In the genomic region with DNA sequence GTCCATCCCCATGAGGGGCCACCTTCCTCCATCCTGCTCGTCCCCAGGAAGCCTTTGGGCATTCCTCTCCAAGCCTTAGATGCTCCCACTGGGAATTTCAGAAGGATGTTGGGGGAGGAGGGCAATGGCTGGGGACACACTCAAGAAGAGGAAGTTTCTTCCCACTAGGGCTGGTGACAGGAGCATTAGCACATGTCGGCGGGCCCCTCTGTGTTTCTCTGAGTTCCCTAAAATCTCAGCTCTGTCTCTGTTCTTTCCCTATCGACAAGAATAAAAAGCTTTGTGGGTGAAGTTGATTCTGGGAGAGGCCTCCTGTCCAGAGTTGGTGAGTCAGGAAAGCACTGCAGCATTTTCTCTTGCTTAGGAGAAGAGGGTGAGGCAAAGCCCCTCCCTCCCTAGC, we compare ENCODE assay signal across 2 cellular contexts.
TF ChIP-seq lines count a peak whose summit lies in the region.

No MANE protein-coding gene starts in this region.

TF ChIP-seq in IMR-90, 13 proteins besides CTCF, POLR2A, EP300 and RAD21 (continued from another document):
- TF ChIP-seq, protein P1, sequence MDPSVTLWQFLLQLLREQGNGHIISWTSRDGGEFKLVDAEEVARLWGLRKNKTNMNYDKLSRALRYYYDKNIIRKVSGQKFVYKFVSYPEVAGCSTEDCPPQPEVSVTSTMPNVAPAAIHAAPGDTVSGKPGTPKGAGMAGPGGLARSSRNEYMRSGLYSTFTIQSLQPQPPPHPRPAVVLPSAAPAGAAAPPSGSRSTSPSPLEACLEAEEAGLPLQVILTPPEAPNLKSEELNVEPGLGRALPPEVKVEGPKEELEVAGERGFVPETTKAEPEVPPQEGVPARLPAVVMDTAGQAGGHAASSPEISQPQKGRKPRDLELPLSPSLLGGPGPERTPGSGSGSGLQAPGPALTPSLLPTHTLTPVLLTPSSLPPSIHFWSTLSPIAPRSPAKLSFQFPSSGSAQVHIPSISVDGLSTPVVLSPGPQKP (IDR thresholded peaks at IDR 0.05; ENCODE audit: borderline replicate concordance, low read depth, low read length): no peak
- TF ChIP-seq CEBPB (IDR thresholded peaks at IDR 0.05; ENCODE audit: low read depth, low read length): no peak
- TF ChIP-seq MXI1 (IDR thresholded peaks at IDR 0.05; ENCODE audit: borderline replicate concordance, low read depth, low read length): no peak
- TF ChIP-seq BHLHE40 (IDR thresholded peaks at IDR 0.05; ENCODE audit: low read depth, low read length): no peak

TF ChIP-seq in WTC11, 78 proteins besides CTCF, POLR2A, EP300 and RAD21 (continued from another document):
- TF ChIP-seq ZNF281 (CRISPR knock-in tag; IDR thresholded peaks at IDR 0.05) (no peak), AFF4 (CRISPR knock-in tag; IDR thresholded peaks at IDR 0.05; ENCODE audit: borderline replicate concordance) (no peak), IRF1 (CRISPR knock-in tag; IDR thresholded peaks at IDR 0.05) (no peak), CREB1 (CRISPR knock-in tag; IDR thresholded peaks at IDR 0.05) (no peak), NR3C1 (CRISPR knock-in tag; conservative IDR thresholded peaks at IDR 0.05; ENCODE audit: low read depth) (no peak), ZNF219 (CRISPR knock-in tag; IDR thresholded peaks at IDR 0.05; ENCODE audit: borderline replicate concordance) (no peak), ZNF317 (CRISPR knock-in tag; IDR thresholded peaks at IDR 0.05; ENCODE audit: borderline replicate concordance, low read depth) (no peak), FOXP4 (CRISPR knock-in tag; IDR thresholded peaks at IDR 0.05) (no peak), SMAD4 (CRISPR knock-in tag; IDR thresholded peaks at IDR 0.05) (no peak), TP53 (CRISPR knock-in tag; IDR thresholded peaks at IDR 0.05) (no peak), USF1 (CRISPR knock-in tag; IDR thresholded peaks at IDR 0.05) (no peak), NFYB (CRISPR knock-in tag; conservative IDR thresholded peaks at IDR 0.05; ENCODE audit: low read depth) (no peak), ATF1 (CRISPR knock-in tag; IDR thresholded peaks at IDR 0.05) (no peak)
- TF ChIP-seq, protein P2, sequence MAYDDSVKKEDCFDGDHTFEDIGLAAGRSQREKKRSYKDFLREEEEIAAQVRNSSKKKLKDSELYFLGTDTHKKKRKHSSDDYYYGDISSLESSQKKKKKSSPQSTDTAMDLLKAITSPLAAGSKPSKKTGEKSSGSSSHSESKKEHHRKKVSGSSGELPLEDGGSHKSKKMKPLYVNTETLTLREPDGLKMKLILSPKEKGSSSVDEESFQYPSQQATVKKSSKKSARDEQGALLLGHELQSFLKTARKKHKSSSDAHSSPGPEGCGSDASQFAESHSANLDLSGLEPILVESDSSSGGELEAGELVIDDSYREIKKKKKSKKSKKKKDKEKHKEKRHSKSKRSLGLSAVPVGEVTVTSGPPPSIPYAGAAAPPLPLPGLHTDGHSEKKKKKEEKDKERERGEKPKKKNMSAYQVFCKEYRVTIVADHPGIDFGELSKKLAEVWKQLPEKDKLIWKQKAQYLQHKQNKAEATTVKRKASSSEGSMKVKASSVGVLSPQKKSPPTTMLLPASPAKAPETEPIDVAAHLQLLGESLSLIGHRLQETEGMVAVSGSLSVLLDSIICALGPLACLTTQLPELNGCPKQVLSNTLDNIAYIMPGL (CRISPR knock-in tag; IDR thresholded peaks at IDR 0.05): no peak
- TF ChIP-seq, protein P3, sequence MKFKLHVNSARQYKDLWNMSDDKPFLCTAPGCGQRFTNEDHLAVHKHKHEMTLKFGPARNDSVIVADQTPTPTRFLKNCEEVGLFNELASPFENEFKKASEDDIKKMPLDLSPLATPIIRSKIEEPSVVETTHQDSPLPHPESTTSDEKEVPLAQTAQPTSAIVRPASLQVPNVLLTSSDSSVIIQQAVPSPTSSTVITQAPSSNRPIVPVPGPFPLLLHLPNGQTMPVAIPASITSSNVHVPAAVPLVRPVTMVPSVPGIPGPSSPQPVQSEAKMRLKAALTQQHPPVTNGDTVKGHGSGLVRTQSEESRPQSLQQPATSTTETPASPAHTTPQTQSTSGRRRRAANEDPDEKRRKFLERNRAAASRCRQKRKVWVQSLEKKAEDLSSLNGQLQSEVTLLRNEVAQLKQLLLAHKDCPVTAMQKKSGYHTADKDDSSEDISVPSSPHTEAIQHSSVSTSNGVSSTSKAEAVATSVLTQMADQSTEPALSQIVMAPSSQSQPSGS (CRISPR knock-in tag; IDR thresholded peaks at IDR 0.05; ENCODE audit: borderline replicate concordance, low read depth): no peak
- TF ChIP-seq, protein P4, sequence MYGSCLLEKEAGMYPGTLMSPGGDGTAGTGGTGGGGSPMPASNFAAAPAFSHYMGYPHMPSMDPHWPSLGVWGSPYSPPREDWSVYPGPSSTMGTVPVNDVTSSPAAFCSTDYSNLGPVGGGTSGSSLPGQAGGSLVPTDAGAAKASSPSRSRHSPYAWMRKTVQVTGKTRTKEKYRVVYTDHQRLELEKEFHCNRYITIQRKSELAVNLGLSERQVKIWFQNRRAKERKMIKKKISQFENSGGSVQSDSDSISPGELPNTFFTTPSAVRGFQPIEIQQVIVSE (CRISPR knock-in tag; IDR thresholded peaks at IDR 0.05; ENCODE audit: borderline replicate concordance): no peak
- TF ChIP-seq, protein P5, sequence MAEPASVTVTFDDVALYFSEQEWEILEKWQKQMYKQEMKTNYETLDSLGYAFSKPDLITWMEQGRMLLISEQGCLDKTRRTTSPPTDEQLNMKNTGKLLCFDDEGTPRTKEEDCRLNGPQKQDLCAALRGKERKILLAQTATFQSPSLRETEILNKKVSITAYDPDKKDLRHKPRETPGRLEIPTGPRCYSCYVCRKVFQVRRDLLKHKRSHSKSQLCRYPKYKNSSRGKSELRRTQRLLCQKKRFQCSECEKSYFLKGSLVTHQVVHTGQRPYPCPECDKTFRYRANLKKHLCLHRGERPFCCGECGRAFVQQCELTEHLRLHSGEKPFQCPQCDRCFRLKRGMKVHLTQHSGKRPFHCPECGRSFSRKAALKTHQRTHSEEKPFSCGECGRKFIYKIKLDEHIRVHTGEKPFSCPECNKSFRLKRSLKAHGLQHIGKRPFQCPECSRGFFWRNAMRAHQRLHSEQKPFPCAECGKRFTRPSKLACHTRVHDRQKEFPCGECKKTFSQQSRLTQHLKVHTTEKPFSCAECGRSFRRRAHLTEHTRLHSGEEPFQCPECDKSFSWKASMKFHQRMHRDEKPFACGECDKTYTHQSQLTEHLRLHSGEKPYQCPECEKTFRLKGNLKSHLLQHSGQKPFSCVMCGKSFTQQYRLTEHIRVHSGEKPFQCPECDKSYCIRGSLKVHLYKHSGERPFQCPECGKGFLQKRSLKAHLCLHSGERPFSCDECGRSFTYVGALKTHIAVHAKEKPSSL (CRISPR knock-in tag; conservative IDR thresholded peaks at IDR 0.05): no peak
